Comparison of ENCODE assay signal across 8 cellular contexts in genomic region chr15:92733934-92734521, GRCh38.
A peak's percentile ranks its signal among the peaks of the same experiment; 100 is the strongest.
DNase-seq lines count a peak whose midpoint lies in the region; ATAC-seq and TF ChIP-seq lines count a peak whose summit lies in the region.

No MANE protein-coding gene starts in this region.

- H3K4me3 ChIP-seq in IMR-90 (ENCODE audit: insufficient read depth, low read depth, low read length), result peak overlapping the region; percentile 45
- peak overlapping the region in 2 of 4 donors; percentile 13 to 61 for H3K4me3 ChIP-seq in adrenal gland
- H3K4me3 ChIP-seq in right atrium auricular region, result peak overlapping the region; percentile 42 to 45
- peak overlapping the region; percentile 70 for H3K4me3 ChIP-seq in psoas muscle

- CTCF ChIA-PET in IMR-90 (lab: Yijun Ruan, JAX), result no interaction called here

- H3K56ac ChIP-seq in IMR-90 (ENCODE audit: extremely low read depth, insufficient read depth, low read length), result no peak overlapping the region

- peak overlapping the region; percentile 99 for H4K5ac ChIP-seq in IMR-90 (ENCODE audit: low read depth, low read length)

- no peak overlapping the region for H3K4ac ChIP-seq in IMR-90 (ENCODE audit: low read depth, low read length)

- dilution Hi-C loops in IMR-90 (cut with HindIII; ENCODE audit: low sequenced_read_pairs, unreplicated experiment), result no loop called here

- ATAC-seq in IMR-90 (ENCODE audit: low read depth) (peak; percentile 89), psoas muscle (peak; percentile 37 to 87 (median 62)), GM19455 (IDR thresholded peaks at IDR 0.05; ENCODE audit: unreplicated experiment) (no peak)

- no peak for TF ChIP-seq RAD21 in IMR-90 (IDR thresholded peaks at IDR 0.05; ENCODE audit: low read length)

- H3K9me3 ChIP-seq in IMR-90 (ENCODE audit: control insufficient read depth, insufficient read depth, low read length), result no peaks in the 10 kb centered on the region
- no peaks in the 10 kb centered on the region for H3K9me3 ChIP-seq in adrenal gland (replicated peaks in 1 of 3)
- no peaks in the 10 kb centered on the region for H3K9me3 ChIP-seq in right atrium auricular region
- H3K9me3 ChIP-seq in psoas muscle, result no peaks in the 10 kb centered on the region

- H2AK9ac ChIP-seq in IMR-90 (replicated peaks; ENCODE audit: low read depth, low read length, poor library complexity), result no peak overlapping the region

- H3K27ac ChIP-seq in IMR-90 (ENCODE audit: insufficient read depth, low read length) (0 out of 2 replicates have a peak overlapping the region, but pooled peaks have one; percentile 55), adrenal gland (peak overlapping the region in 4 of 5 donors; percentile 7 to 82 (median 66)), right atrium auricular region (peak overlapping the region; percentile 68 to 71), psoas muscle (peak overlapping the region; percentile 74)

- no peaks in the 10 kb centered on the region for H3K9me1 ChIP-seq in IMR-90 (ENCODE audit: insufficient read depth, low read length)

- H3K36me3 ChIP-seq in IMR-90 (ENCODE audit: control insufficient read depth, insufficient read depth, low read length) (no peaks in the 10 kb centered on the region), adrenal gland (replicated peaks in 1 of 2) (no peaks in the 10 kb centered on the region), right atrium auricular region (no peaks in the 10 kb centered on the region), psoas muscle (ENCODE audit: insufficient read depth in 1 of 2, low read depth in 1 of 2) (no peaks in the 10 kb centered on the region)

- H3K9ac ChIP-seq in IMR-90 (ENCODE audit: low read depth, low read length), result peak overlapping the region; percentile 66

- no peaks in the 10 kb centered on the region for H3K27me3 ChIP-seq in IMR-90 (ENCODE audit: control insufficient read depth, insufficient read depth, low read length)
- no peaks in the 10 kb centered on the region for H3K27me3 ChIP-seq in adrenal gland
- no peaks in the 10 kb centered on the region for H3K27me3 ChIP-seq in right atrium auricular region
- no peaks in the 10 kb centered on the region for H3K27me3 ChIP-seq in psoas muscle (ENCODE audit: insufficient read depth in 3 of 3, low read length in 2 of 3)

- 14% methylated on average over 7 of the region's 33 CpGs; no CpG with 5 or more reads in 1 of the 2 experiments for WGBS in IMR-90 (ENCODE audit: extremely low coverage in 2 of 2, insufficient read length in 1 of 2), 2 experiments
- WGBS in adrenal gland, 4 donors, result 4 to 11% (median 6%) methylated on average over 22 to 33 of the region's 33 CpGs
- WGBS in psoas muscle, 3 donors, result 17 to 29% (median 20%) methylated on average over 26 to 33 of the region's 33 CpGs

- H3K23ac ChIP-seq in IMR-90 (ENCODE audit: low read depth, low read length), result no peak overlapping the region

- peak overlapping the region; percentile 91 for H2AFZ ChIP-seq in IMR-90 (replicated peaks; ENCODE audit: low read length, poor library complexity)

- H3K4me1 ChIP-seq in IMR-90 (ENCODE audit: control insufficient read depth, insufficient read depth, low read length) (peaks cover 2% of the 10 kb centered on the region; the same call in 1 of the 2 replicates), adrenal gland (replicated peaks in 1 of 2) (peaks cover 0 to 5% of the 10 kb centered on the region in 2 donors), right atrium auricular region (no peaks in the 10 kb centered on the region), psoas muscle (no peaks in the 10 kb centered on the region)

- no TSS peak for BruUV-seq in IMR-90 (replicated peaks; lab: Mats Ljungman, UMichigan)

- no peak overlapping the region for H2BK20ac ChIP-seq in IMR-90 (ENCODE audit: low read depth, low read length)

- POLR2A ChIA-PET in IMR-90 (lab: Charles Lee; ENCODE audit: unreplicated experiment), result no interaction called here

- intact Hi-C loops in IMR-90 (cut with micrococcal nuclease), result loop anchor here (10.0 kb wide), 1 partner anchor 181 kb away; no protein-coding TSS in a partner anchor
- intact Hi-C loops in adrenal gland (cut with DNase I), result no loop called here
- intact Hi-C loops in psoas muscle (cut with DNase I), result no loop called here

- DNase-seq in AG08396 (ENCODE audit: low spot score), result peak; percentile 27
- DNase-seq in IMR-90, result peak; percentile 11
- peak in 5 of 7 donors; percentile 21 to 76 (median 28) for DNase-seq in adrenal gland
- no peak for DNase-seq in right atrium auricular region (ENCODE audit: low spot score)
- DNase-seq in psoas muscle, result peak in 1 of 2 donors; percentile 20
- no peak for DNase-seq in SIG-M5 treated with dmso at 0.1 percent for 504 hours (lab: John Stamatoyannopoulos, UW; ENCODE audit: unreplicated experiment)
- no peak for DNase-seq in NCI-H345 treated with DMSO at 0.1 percent for 48 hours (lab: John Stamatoyannopoulos, UW; ENCODE audit: unreplicated experiment)

- no peak overlapping the region for H4K91ac ChIP-seq in IMR-90 (ENCODE audit: insufficient read depth, low read depth, low read length)

- in situ Hi-C loops in IMR-90 (cut with MboI; ENCODE audit: low sequenced_read_pairs), result no loop called here

- no peak overlapping the region for H2BK15ac ChIP-seq in IMR-90 (ENCODE audit: low read depth, low read length)

- no peaks in the 10 kb centered on the region for H3K79me1 ChIP-seq in IMR-90 (ENCODE audit: low read depth in 1 of 2, low read length in 2 of 2)

- H2AK5ac ChIP-seq in IMR-90 (ENCODE audit: low read depth, low read length), result no peak overlapping the region

- peak overlapping the region; percentile 56 to 90; a peak in 3 of 4 replicates for H4K8ac ChIP-seq in IMR-90 (ENCODE audit: low read depth in 2 of 2, low read length in 2 of 2)

- no peak overlapping the region for H2BK5ac ChIP-seq in IMR-90 (ENCODE audit: low read depth, low read length, poor library complexity, severe bottlenecking)

- H3K18ac ChIP-seq in IMR-90 (ENCODE audit: low read depth, low read length), result peak overlapping the region; percentile 93; the same call in 1 of the 2 replicates

- TF ChIP-seq POLR2A in IMR-90 (IDR thresholded peaks at IDR 0.05; ENCODE audit: low read depth, low read length), result no peak
- peak in 1 of 2 donors; percentile 7 for TF ChIP-seq POLR2A in adrenal gland (IDR thresholded peaks at IDR 0.05)

- no peak overlapping the region for H3K14ac ChIP-seq in IMR-90 (replicated peaks; ENCODE audit: low read depth, low read length)

- H4K20me1 ChIP-seq in IMR-90 (ENCODE audit: insufficient read depth, low read length), result no peaks in the 10 kb centered on the region

- TF ChIP-seq CTCF in IMR-90 (conservative IDR thresholded peaks at IDR 0.05; ENCODE audit: low read depth, low read length), result no peak
- TF ChIP-seq CTCF in adrenal gland (IDR thresholded peaks at IDR 0.05), result no peak
- no peak for TF ChIP-seq CTCF in right atrium auricular region (IDR thresholded peaks at IDR 0.05)
- no peak for TF ChIP-seq CTCF in psoas muscle (IDR thresholded peaks at IDR 0.05)

- no peak overlapping the region for H2BK120ac ChIP-seq in IMR-90 (ENCODE audit: low read depth, low read length)

- peak overlapping the region; percentile 98 for H3K4me2 ChIP-seq in IMR-90 (ENCODE audit: low read depth, low read length)

TF ChIP-seq in IMR-90, 13 proteins besides CTCF, POLR2A, EP300 and RAD21:
- TF ChIP-seq USF2 (IDR thresholded peaks at IDR 0.05; ENCODE audit: low read depth, low read length) (no peak), SMC3 (IDR thresholded peaks at IDR 0.05; ENCODE audit: low read depth, low read length) (no peak), FOS (IDR thresholded peaks at IDR 0.05; ENCODE audit: low read depth, low read length) (no peak)

Comparison
In these comparisons a context has a peak if more than half of its experiments do, and no peak if none do; other contexts are left out.
1. DNase-seq: peak in AG08396 (single experiment), IMR-90 (single experiment) and adrenal gland (5 of 7); none in right atrium auricular region (single experiment), SIG-M5 treated with dmso at 0.1 percent for 504 hours (single experiment) and NCI-H345 treated with DMSO at 0.1 percent for 48 hours (single experiment).
2. Peak in every context shown above with its lines, with median percentiles within 50 percentile points of each other: H3K27ac ChIP-seq.